In the genomic region with DNA sequence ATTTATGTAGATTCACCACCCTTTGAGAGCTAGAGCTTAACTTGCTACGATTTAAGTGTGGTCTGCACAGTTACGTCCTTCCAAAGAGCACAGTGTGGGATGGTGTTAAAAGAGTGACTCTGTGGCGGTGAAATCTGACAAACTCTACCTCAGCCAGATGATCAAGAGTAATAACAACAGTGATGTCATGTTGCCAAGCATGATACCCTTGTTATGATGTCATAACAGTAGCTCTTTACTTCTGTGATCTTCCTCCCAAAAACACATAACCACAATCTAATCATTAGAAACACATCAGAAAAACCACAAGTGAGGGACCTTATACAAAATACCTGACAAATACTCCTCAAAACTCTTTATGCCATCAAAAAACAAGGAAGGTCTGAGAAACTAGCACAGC, we compare ENCODE assay signal across 34 cellular contexts.
"Had no signal": no experiment of that assay in that cellular context is flagged by ENCODE, and none has a peak within 500 bp of the region (broad histone marks: within the 10 kb centered on the region; RNA-seq: fewer than 3 reads in every experiment).

No MANE protein-coding gene starts in this region.

- H3K9me3 ChIP-seq: MG63 had no signal

- H3K36me3 ChIP-seq: MG63 had no signal

- DNase-seq: Karpas-422, Kasumi-1, MG63, MM.1S, MV-4-11, NCI-H1048, NCI-H1092, NCI-H1092 treated with DMSO at 0.1 percent for 48 hours, NCI-H1105, NCI-H1105 treated with DMSO at 0.1 percent for 48 hours, NCI-H1417, NCI-H1417 treated with DMSO at 0.1 percent for 48 hours, NCI-H1436, NCI-H1436 treated with DMSO at 0.1 percent for 48 hours, NCI-H146, NCI-H1694, NCI-H1694 treated with DMSO at 0.1 percent for 48 hours, NCI-H187, NCI-H187 treated with DMSO at 0.1 percent for 48 hours, NCI-H1930, NCI-H2029, NCI-H2029 treated with DMSO at 0.1 percent for 48 hours, NCI-H2081, NCI-H2081 treated with DMSO at 0.1 percent for 48 hours, NCI-H2107, NCI-H2171, NCI-H2171 treated with DMSO at 0.1 percent for 48 hours, NCI-H2227 treated with DMSO at 0.1 percent for 48 hours, NCI-H226, NCI-H345, NCI-H446, NCI-H446 treated with DMSO at 0.1 percent for 48 hours, NCI-H510A, NCI-H510A treated with DMSO at 0.1 percent for 48 hours had no signal

- H3K27me3 ChIP-seq: MG63 had no signal

- H3K4me3 ChIP-seq: MG63 had no signal
